17 cellular contexts compared by ENCODE assay signal in the genomic region with DNA sequence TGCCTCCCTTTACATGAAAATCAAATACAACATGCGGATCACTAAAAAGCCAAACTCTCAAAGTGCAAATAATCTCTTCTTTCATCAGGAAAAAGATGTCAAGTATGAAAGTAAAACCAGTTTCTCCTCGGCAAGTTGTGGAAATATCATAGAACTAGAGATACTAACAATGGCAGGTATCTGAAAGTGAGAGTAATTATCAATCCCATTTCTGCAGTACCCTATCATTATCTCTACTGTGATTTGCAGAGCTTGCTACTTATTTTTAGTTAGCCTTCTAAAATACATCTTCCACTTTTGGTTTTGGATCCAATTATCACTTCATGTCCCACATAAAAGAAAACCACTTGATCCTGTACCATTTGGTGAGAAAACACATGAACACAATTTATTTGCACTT. TPM values are rescaled to one million over a fixed set of nuclear protein-coding genes. Genes with fewer than 3 reads are reported as not detected.
DNase-seq lines count a peak whose midpoint lies in the region; ATAC-seq and TF ChIP-seq lines count a peak whose summit lies in the region.
"Had no signal": no experiment of that assay in that cellular context is flagged by ENCODE, and none has a peak within 500 bp of the region (broad histone marks: within the 10 kb centered on the region; RNA-seq: fewer than 3 reads in every experiment).

No MANE protein-coding gene starts in this region.

- H3K79me2 ChIP-seq in SK-N-SH (ENCODE audit: insufficient read depth) = peaks cover 83% of the 10 kb centered on the region

- ATAC-seq in SK-N-SH treated with all-trans-retinoic acid at 6 μM for 48 hours = no peak
- no peak for ATAC-seq in GM21526 (IDR thresholded peaks at IDR 0.05; ENCODE audit: low FRiP score, unreplicated experiment)

- peak overlapping the region in 6 of 8 donors; percentile 4 to 79 (median 32) for H3K27ac Mint-ChIP-seq in CD8-positive, alpha-beta memory T cell
- H3K27ac Mint-ChIP-seq in T-helper 2 cell treated with Interferon-gamma antibody and Interleukin-4, amounts not matched to agents 5 μg/mL and 100 μg/mL, for 36 hours = no peak overlapping the region
- H3K27ac Mint-ChIP-seq: progenitor cell of endocrine pancreas had no signal

- peaks cover 17 to 27% of the 10 kb centered on the region in 2 experiments; a peak in 3 of 4 replicates for H3K4me1 ChIP-seq in SK-N-SH (ENCODE audit: control insufficient read depth in 1 of 2, insufficient read depth in 2 of 2, low read depth in 1 of 2, low read length in 1 of 2)
- H3K4me1 ChIP-seq in CD8-positive, alpha-beta memory T cell (ENCODE audit: insufficient read depth, low read length) = peaks cover 56% of the 10 kb centered on the region
- H3K4me1 ChIP-seq in vagina = peaks cover 58% of the 10 kb centered on the region

- H3K4me2 ChIP-seq in SK-N-SH = peak overlapping the region; percentile 20; the same call in 1 of the 2 replicates

- H3K9me3 Mint-ChIP-seq in CD8-positive, alpha-beta memory T cell = no peaks in the 10 kb centered on the region
- no peaks in the 10 kb centered on the region for H3K9me3 Mint-ChIP-seq in T-helper 2 cell treated with Interferon-gamma antibody and Interleukin-4, amounts not matched to agents 5 μg/mL and 100 μg/mL, for 36 hours

- H3K4me3 ChIP-seq in SK-N-SH (ENCODE audit: low read depth in 2 of 2, low read length in 1 of 2) (no peak overlapping the region), vagina (no peak overlapping the region)
- no peak overlapping the region for H3K4me3 ChIP-seq in CD8-positive, alpha-beta memory T cell (ENCODE audit: low read length)

- H3K27me3 ChIP-seq in SK-N-SH (ENCODE audit: insufficient read depth) = no peaks in the 10 kb centered on the region
- no peaks in the 10 kb centered on the region for H3K27me3 ChIP-seq in CD8-positive, alpha-beta memory T cell (ENCODE audit: insufficient read depth, low read length, poor library complexity, severe bottlenecking)
- H3K27me3 ChIP-seq in vagina = no peaks in the 10 kb centered on the region

- H2AFZ ChIP-seq in SK-N-SH (ENCODE audit: low read depth) = no peak overlapping the region

- POLR2A ChIA-PET in SK-N-SH (lab: Yijun Ruan, JAX) = no interaction called here
- POLR2A ChIA-PET in CD8-positive, alpha-beta memory T cell (lab: Charles Lee) = interaction anchor here (0.7 kb wide), 1 partner anchor 70 kb away, joined by 5 read pairs; no protein-coding TSS in a partner anchor

- TF ChIP-seq EP300 in SK-N-SH (IDR thresholded peaks at IDR 0.05; ENCODE audit: borderline replicate concordance in 1 of 2, low read depth in 1 of 2, low read length in 1 of 2) = no peak

- TF ChIP-seq RAD21 in SK-N-SH (IDR thresholded peaks at IDR 0.05; ENCODE audit: low read length) = no peak

- CTCF ChIA-PET in SK-N-SH (lab: Yijun Ruan, JAX) = interaction anchor here (2.3 to 3.5 kb wide), 2 partner anchors 21 to 31 kb away, joined by 7 to 21 read pairs; no protein-coding TSS in a partner anchor
- CTCF ChIA-PET in CD8-positive, alpha-beta memory T cell (lab: Charles Lee) = interaction anchor here (1.5 to 1.9 kb wide), 2 partner anchors 17 to 31 kb away, joined by 4 to 8 read pairs; no protein-coding TSS in a partner anchor

- peaks cover 0 to 9% (median 0%) of the 10 kb centered on the region in 3 donors for H3K36me3 Mint-ChIP-seq in CD8-positive, alpha-beta memory T cell
- H3K36me3 Mint-ChIP-seq in T-helper 2 cell treated with Interferon-gamma antibody and Interleukin-4, amounts not matched to agents 5 μg/mL and 100 μg/mL, for 36 hours (ENCODE audit: low read depth) = peaks cover 8% of the 10 kb centered on the region

- H3F3A ChIP-seq in SK-N-SH (replicated peaks; ENCODE audit: insufficient read depth) = peaks cover 19% of the 10 kb centered on the region

- no peak for DNase-seq in SK-N-SH
- DNase-seq in CD8-positive, alpha-beta memory T cell = no peak
- no peak for DNase-seq in T-helper 2 cell treated with Interferon-gamma antibody and Interleukin-4, amounts not matched to agents 5 μg/mL and 100 μg/mL, for 36 hours (ENCODE audit: low spot score)
- DNase-seq in medulla oblongata (ENCODE audit: extremely low spot score) = peak; percentile 11
- no peak for DNase-seq in NCI-H187 (lab: John Stamatoyannopoulos, UW)
- no peak for DNase-seq in vagina (ENCODE audit: extremely low spot score in 2 of 2)
- DNase-seq: ACHN, activated gamma-delta T cell treated with Interleukin-2 at 50 U/mL for 16 hours, DMS79, GOT3, NCI-H446 treated with DMSO at 0.1 percent for 48 hours, Right ventricle myocardium superior had no signal

- no peak overlapping the region for H3K9ac ChIP-seq in SK-N-SH

- H3K9me3 ChIP-seq in SK-N-SH (no peaks in the 10 kb centered on the region), vagina (no peaks in the 10 kb centered on the region)
- no peaks in the 10 kb centered on the region for H3K9me3 ChIP-seq in CD8-positive, alpha-beta memory T cell (ENCODE audit: low read length)

- peaks cover 63% of the 10 kb centered on the region for H4K20me1 ChIP-seq in SK-N-SH (ENCODE audit: insufficient read depth)

- no peak for TF ChIP-seq POLR2A in vagina (IDR thresholded peaks at IDR 0.05)

- no peak for TF ChIP-seq CTCF in SK-N-SH (IDR thresholded peaks at IDR 0.05)
- no peak for TF ChIP-seq CTCF in vagina (IDR thresholded peaks at IDR 0.05)

- peaks cover 53 to 63% (median 58%) of the 10 kb centered on the region in 3 donors for H3K4me1 Mint-ChIP-seq in CD8-positive, alpha-beta memory T cell
- peaks cover 36% of the 10 kb centered on the region for H3K4me1 Mint-ChIP-seq in T-helper 2 cell treated with Interferon-gamma antibody and Interleukin-4, amounts not matched to agents 5 μg/mL and 100 μg/mL, for 36 hours (ENCODE audit: low read depth)

- no peak overlapping the region for H3K27ac ChIP-seq in SK-N-SH (ENCODE audit: low read depth in 2 of 2, low read length in 1 of 2)
- no peak overlapping the region for H3K27ac ChIP-seq in CD8-positive, alpha-beta memory T cell (ENCODE audit: low read depth, low read length)
- H3K27ac ChIP-seq in vagina = no peak overlapping the region
- H3K27ac ChIP-seq: HL-60, VCaP had no signal

- intact Hi-C loops in vagina (cut with DNase I) = no loop called here

- WGBS in SK-N-SH (ENCODE audit: low lambda C conversion rate) = 83% methylated on average over 2 of the region's 2 CpGs

- H3K36me3 ChIP-seq in SK-N-SH (replicated peaks in 1 of 2; ENCODE audit: control insufficient read depth in 1 of 2, insufficient read depth in 2 of 2, low read length in 1 of 2) = no peaks in the 10 kb centered on the region
- no peaks in the 10 kb centered on the region for H3K36me3 ChIP-seq in CD8-positive, alpha-beta memory T cell (ENCODE audit: insufficient read depth, low read length)
- H3K36me3 ChIP-seq in vagina = no peaks in the 10 kb centered on the region

- no peaks in the 10 kb centered on the region for H3K9me2 ChIP-seq in SK-N-SH

- H3K27me3 Mint-ChIP-seq in CD8-positive, alpha-beta memory T cell = no peaks in the 10 kb centered on the region
- H3K27me3 Mint-ChIP-seq in T-helper 2 cell treated with Interferon-gamma antibody and Interleukin-4, amounts not matched to agents 5 μg/mL and 100 μg/mL, for 36 hours (ENCODE audit: low read depth) = no peaks in the 10 kb centered on the region
- H3K27me3 Mint-ChIP-seq: progenitor cell of endocrine pancreas had no signal

- H3K4me3 Mint-ChIP-seq in CD8-positive, alpha-beta memory T cell = peak overlapping the region; percentile 3 to 68 (median 36)
- H3K4me3 Mint-ChIP-seq in T-helper 2 cell treated with Interferon-gamma antibody and Interleukin-4, amounts not matched to agents 5 μg/mL and 100 μg/mL, for 36 hours = peak overlapping the region; percentile 2

TF ChIP-seq in SK-N-SH, 30 proteins besides CTCF, POLR2A, EP300 and RAD21 (continues in another document):
- TF ChIP-seq NFIC (IDR thresholded peaks at IDR 0.05; ENCODE audit: borderline replicate concordance) (no peak), YY1 (IDR thresholded peaks at IDR 0.05; ENCODE audit: low read depth) (no peak), ELF1 (IDR thresholded peaks at IDR 0.05) (no peak), NRF1 (IDR thresholded peaks at IDR 0.05; ENCODE audit: low read depth, low read length) (no peak), SIN3A (IDR thresholded peaks at IDR 0.05; ENCODE audit: borderline replicate concordance, low read depth, low read length) (no peak), FOXM1 (IDR thresholded peaks at IDR 0.05; ENCODE audit: low read depth) (no peak), TCF12 (IDR thresholded peaks at IDR 0.05) (no peak), RXRA (IDR thresholded peaks at IDR 0.05; ENCODE audit: borderline replicate concordance, low read depth) (no peak), SMC3 (IDR thresholded peaks at IDR 0.05; ENCODE audit: low read depth, low read length) (no peak), POLR2AphosphoS5 (IDR thresholded peaks at IDR 0.05; ENCODE audit: low read depth, low read length) (no peak), TAF1 (IDR thresholded peaks at IDR 0.05; ENCODE audit: borderline replicate concordance, low read depth, low read length) (no peak)

TF ChIP-seq in SK-N-SH treated with all-trans-retinoic acid at 6 μM for 48 hours, 23 proteins besides CTCF, POLR2A, EP300 and RAD21 (continues in another document):
- TF ChIP-seq SNAI2 (CRISPR knock-in tag; IDR thresholded peaks at IDR 0.05) (no peak), ISL1 (CRISPR knock-in tag; IDR thresholded peaks at IDR 0.05) (no peak), ZFP3 (CRISPR knock-in tag; IDR thresholded peaks at IDR 0.05) (no peak), ZNF565 (CRISPR knock-in tag; conservative IDR thresholded peaks at IDR 0.05; ENCODE audit: low read depth) (no peak), OSR1 (CRISPR knock-in tag; IDR thresholded peaks at IDR 0.05) (no peak), CSRNP3 (CRISPR knock-in tag; IDR thresholded peaks at IDR 0.05) (no peak)

RNA-seq across cellular contexts. Expression of gene TP53BP2, which starts 3.0 kb away (rescaled TPM):
- polyA plus RNA-seq in SK-N-SH (2012; rRNA removed) = 11.4 and 14.8 TPM in 2 replicates
- polyA plus RNA-seq in SK-N-SH (2012; cell fraction: cytosol; rRNA removed) = 13.5 and 13.9 TPM in 2 replicates
- polyA plus RNA-seq in SK-N-SH (2012; cell fraction: nucleus; rRNA removed) = 14.2 and 19.2 TPM in 2 replicates
- total RNA-seq in CD8-positive, alpha-beta memory T cell = 10 to 100 TPM; 59.5 to 59.6 TPM
- 16.5 TPM for polyA plus RNA-seq in CD8-positive, alpha-beta memory T cell
- 31.9 TPM for total RNA-seq in vagina
